9 cellular contexts compared by ENCODE assay signal in genomic region chr11:71787824-71788454, GRCh38. TPM values are rescaled to one million over a fixed set of nuclear protein-coding genes. Genes with fewer than 3 reads are reported as not detected.
DNase-seq lines count a peak whose midpoint lies in the region; ATAC-seq and TF ChIP-seq lines count a peak whose summit lies in the region.
"Not testable (repeated sequence)": the region's sequence is repeated elsewhere in the genome, so short reads cannot be mapped to it uniquely, and the experiment has no call there.
"Had no signal": no experiment of that assay in that cellular context is flagged by ENCODE, and none has a peak within 500 bp of the region (broad histone marks: within the 10 kb centered on the region; RNA-seq: fewer than 3 reads in every experiment).

No MANE protein-coding gene starts in this region.

- TF ChIP-seq EP300 in gastroesophageal sphincter (IDR thresholded peaks at IDR 0.05) = not testable (repeated sequence)

- ATAC-seq in body of pancreas, gastroesophageal sphincter: not testable (repeated sequence)

- not testable (repeated sequence) for H3K36me3 ChIP-seq in BJ (ENCODE audit: control insufficient read depth, insufficient read depth, low read length); NT2/D1 (ENCODE audit: insufficient read depth, insufficient read length, low read length); body of pancreas (replicated peaks in 1 of 2; ENCODE audit: insufficient read depth in 1 of 2, low read depth in 2 of 2); gastroesophageal sphincter; muscle layer of duodenum (ENCODE audit: control insufficient read depth in 1 of 2, insufficient read depth in 2 of 2, low read length in 2 of 2)

- peak overlapping the region; percentile 76 for H3K4me3 ChIP-seq in BJ (ENCODE audit: low read depth, low read length)
- H3K4me3 ChIP-seq in NT2/D1 (ENCODE audit: insufficient read length, low read depth) = peak overlapping the region; percentile 47
- H3K4me3 ChIP-seq in body of pancreas = peak overlapping the region; percentile 45 to 62
- H3K4me3 ChIP-seq in gastroesophageal sphincter = peak overlapping the region; percentile 68 to 74
- H3K4me3 ChIP-seq in muscle layer of duodenum (ENCODE audit: low read depth in 1 of 2, low read length in 2 of 2) = peak overlapping the region; percentile 16 to 65

- not testable (repeated sequence) for H3K4me1 ChIP-seq in NT2/D1 (ENCODE audit: insufficient read depth, insufficient read length); body of pancreas; muscle layer of duodenum (ENCODE audit: control insufficient read depth in 1 of 2, insufficient read depth in 2 of 2, low read length in 2 of 2)
- H3K4me1 ChIP-seq in gastroesophageal sphincter = peaks cover 0 to 15% (median 0%) of the 10 kb centered on the region in 3 donors

- POLR2A ChIA-PET in BJ (lab: Charles Lee) = not testable (repeated sequence)

- not testable (repeated sequence) for TF ChIP-seq POLR2A in body of pancreas (IDR thresholded peaks at IDR 0.05); gastroesophageal sphincter (IDR thresholded peaks at IDR 0.05)

- H3K9me3 ChIP-seq in NT2/D1 (ENCODE audit: insufficient read depth, low read length); body of pancreas; gastroesophageal sphincter; muscle layer of duodenum (ENCODE audit: control insufficient read depth in 1 of 2, low read length in 2 of 2): not testable (repeated sequence)

- not testable (repeated sequence) for H3K27me3 ChIP-seq in BJ (ENCODE audit: control insufficient read depth, insufficient read depth, low read length); NT2/D1 (ENCODE audit: insufficient read depth, insufficient read length); body of pancreas; gastroesophageal sphincter; muscle layer of duodenum (ENCODE audit: low read depth, low read length)

- 1 to 8% methylated on average over 7 to 19 of the region's 19 CpGs for WGBS in body of pancreas, 2 donors
- WGBS in gastroesophageal sphincter (ENCODE audit: low coverage in 1 of 2), 2 donors = 13 to 67% methylated on average over 1 to 4 of the region's 19 CpGs

- not testable (repeated sequence) for TF ChIP-seq CTCF in BJ (IDR thresholded peaks at IDR 0.05; ENCODE audit: insufficient read depth, low read depth, low read length); body of pancreas (IDR thresholded peaks at IDR 0.05); gastroesophageal sphincter (IDR thresholded peaks at IDR 0.05)

- H3K9ac ChIP-seq in NT2/D1 (ENCODE audit: insufficient read length, low read depth) = peak overlapping the region; percentile 76

- DNase-seq in BJ (ENCODE audit: low read depth) (peak; percentile 24), HT-29 (ENCODE audit: low spot score) (peak; percentile 23), body of pancreas (peak in 1 of 4 donors; percentile 18)
- DNase-seq in NT2/D1 (ENCODE audit: low read depth, low spot score) = not testable (repeated sequence)
- peak; percentile 27 for DNase-seq in activated CD4-positive, alpha-beta T cell treated with anti-CD3 and anti-CD28 coated beads for 48 hours
- DNase-seq in stimulated activated CD8-positive, alpha-beta memory T cell treated with anti-CD3 and anti-CD28 coated beads, Interleukin-12 subunit alpha, Interleukin-12 subunit beta, amount 100 ng/mL, for 4 hours (ENCODE audit: low read depth) = peak; percentile 14

- intact Hi-C loops in body of pancreas (cut with DNase I) = not testable (repeated sequence)

- CTCF ChIA-PET in BJ (lab: Yijun Ruan, JAX) = interaction anchor here (1.3 kb wide), 1 partner anchor 643 kb away, joined by 3 read pairs; no protein-coding TSS in a partner anchor

- peak overlapping the region; percentile 65 to 91 (median 79) for H3K27ac ChIP-seq in body of pancreas
- peak overlapping the region; percentile 17 to 96 (median 90) for H3K27ac ChIP-seq in gastroesophageal sphincter
- H3K27ac ChIP-seq in muscle layer of duodenum (ENCODE audit: low read length) = not testable (repeated sequence)

RNA-seq across cellular contexts. Expression of gene DEFB108B, which starts 45.1 kb away (rescaled TPM):
- not detected in 2 replicates for polyA plus RNA-seq in BJ (2011; rRNA removed)
- not detected in 2 replicates for polyA minus RNA-seq in BJ (2011; rRNA and poly(A)+ RNA removed)
- total RNA-seq in HT-29 (2014; rRNA removed; shearing (Covaris generic)) = not detected in 2 replicates
- total RNA-seq in body of pancreas (not detected), gastroesophageal sphincter (not detected)
- total RNA-seq: activated CD8-positive, alpha-beta memory T cell treated with anti-CD3 and anti-CD28 coated beads for 36 hours had no signal
